Comparison of ENCODE assay signal across 8 cellular contexts in the genomic region with DNA sequence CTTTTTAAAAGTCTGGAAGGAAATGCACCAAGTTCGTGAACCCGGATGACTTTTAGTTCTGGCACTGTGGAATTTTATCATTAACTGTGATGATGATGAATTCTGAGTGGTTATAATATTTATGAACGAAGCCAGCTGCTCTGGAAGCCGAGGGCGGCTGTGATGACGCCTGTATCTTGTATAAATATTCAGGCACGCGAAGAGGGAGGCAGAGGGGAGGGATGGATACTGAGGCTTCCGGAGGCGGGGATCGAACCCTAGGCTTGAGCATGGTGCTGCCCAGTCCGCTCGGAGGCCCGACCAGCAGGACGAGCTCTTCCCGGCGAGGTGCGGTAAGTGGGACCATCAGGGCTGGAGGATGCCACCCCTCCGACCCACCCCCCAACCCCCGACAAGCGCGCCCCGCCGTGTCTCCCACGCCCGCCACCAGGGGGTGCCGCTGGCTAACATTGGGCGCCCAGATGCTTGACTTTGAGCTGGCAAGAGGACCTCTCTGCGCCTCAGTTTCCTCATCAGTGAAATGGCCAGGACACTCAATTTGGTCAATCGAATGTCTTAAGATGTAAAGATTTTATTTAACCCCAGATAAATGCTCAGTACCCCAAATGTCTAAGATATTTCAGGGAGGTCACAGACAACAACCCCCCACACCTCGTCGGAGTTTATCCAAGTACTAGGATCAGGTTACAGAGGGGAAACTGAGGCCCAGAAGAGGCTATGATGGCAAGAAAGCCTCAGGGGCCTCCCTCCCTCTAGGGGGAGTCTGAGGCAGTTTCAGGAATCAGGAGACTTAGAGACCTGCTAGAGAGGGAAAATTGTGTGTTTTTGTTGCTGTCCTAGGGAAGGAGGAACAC. TPM values are rescaled to one million over a fixed set of nuclear protein-coding genes. Genes with fewer than 3 reads are reported as not detected.
DNase-seq lines count a peak whose midpoint lies in the region; ATAC-seq and TF ChIP-seq lines count a peak whose summit lies in the region.

No MANE protein-coding gene starts in this region.

- H3K27me3 Mint-ChIP-seq in brain: peaks cover 15% of the 10 kb centered on the region

- H3K36me3 Mint-ChIP-seq in brain: no peaks in the 10 kb centered on the region

- no peaks in the 10 kb centered on the region for H3K36me3 ChIP-seq in mesenchymal stem cell (ENCODE audit: control insufficient read depth in 1 of 2, insufficient read depth in 2 of 2, low read depth in 1 of 2, low read length in 2 of 2)

- no peak overlapping the region for H4K8ac ChIP-seq in mesenchymal stem cell (ENCODE audit: low read length)

- no peak overlapping the region for H3K23ac ChIP-seq in mesenchymal stem cell (ENCODE audit: low read length in 2 of 2)

- peak overlapping the region in 1 of 2 experiments; percentile 41 for H3K4me3 ChIP-seq in mesenchymal stem cell (ENCODE audit: insufficient read depth in 1 of 2, low read depth in 1 of 2, low read length in 2 of 2)

- CTCF ChIA-PET in RWPE1 (lab: Yijun Ruan, JAX): interaction anchor here (0.5 to 1.3 kb wide), 11 partner anchors 12 to 1065 kb away, joined by 3 to 14 read pairs (median 4); partner anchors contain the start of gene TM6SF2

- H3K4ac ChIP-seq in mesenchymal stem cell (ENCODE audit: low read depth in 1 of 2, low read length in 2 of 2): peak overlapping the region in 1 of 2 experiments; percentile 5

- peak; percentile 49 for DNase-seq in SHP77 (lab: John Stamatoyannopoulos, UW)
- DNase-seq in SHP77 treated with DMSO at 0.1 percent for 48 hours (lab: John Stamatoyannopoulos, UW): no peak
- no peak for DNase-seq in RWPE1 (ENCODE audit: low spot score)
- DNase-seq in mesenchymal stem cell: peak; percentile 63
- no peak for DNase-seq in mesenteric fat pad (ENCODE audit: low spot score)
- no peak for DNase-seq in NCI-H345 treated with DMSO at 0.1 percent for 48 hours (lab: John Stamatoyannopoulos, UW; ENCODE audit: unreplicated experiment)

- peak overlapping the region in 1 of 5 experiments; percentile 47 for H3K4me3 Mint-ChIP-seq in brain

- peak overlapping the region; percentile 74 for H3K9ac ChIP-seq in mesenchymal stem cell (ENCODE audit: low read length)

- H3K18ac ChIP-seq in mesenchymal stem cell (ENCODE audit: low read depth in 1 of 2, low read length in 2 of 2): no peak overlapping the region

- POLR2A ChIA-PET in RWPE1 (lab: Yijun Ruan, JAX; ENCODE audit: low non-redundant PET): no interaction called here

- no peak overlapping the region for H2BK12ac ChIP-seq in mesenchymal stem cell (ENCODE audit: low read length in 2 of 2)

- H4K91ac ChIP-seq in mesenchymal stem cell (ENCODE audit: low read length): no peak overlapping the region

- H2BK5ac ChIP-seq in mesenchymal stem cell (ENCODE audit: low read depth, low read length, poor library complexity, severe bottlenecking): no peak overlapping the region

- H3K4me1 Mint-ChIP-seq in brain: peaks cover 26% of the 10 kb centered on the region

- no peak overlapping the region for H3K4me2 ChIP-seq in mesenchymal stem cell (ENCODE audit: low read length, poor library complexity, severe bottlenecking)

- peak overlapping the region; percentile 20 for H2BK15ac ChIP-seq in mesenchymal stem cell (ENCODE audit: low read depth, poor library complexity, severe bottlenecking)

- H2AFZ ChIP-seq in mesenchymal stem cell (ENCODE audit: low read depth, low read length): no peak overlapping the region

- H3K79me1 ChIP-seq in mesenchymal stem cell (replicated peaks; ENCODE audit: low read length, poor library complexity, severe bottlenecking): peaks cover 4% of the 10 kb centered on the region

- no peak overlapping the region for H3K14ac ChIP-seq in mesenchymal stem cell (ENCODE audit: low read length in 2 of 2)

- H3K27me3 ChIP-seq in mesenchymal stem cell (ENCODE audit: control insufficient read depth in 1 of 2, insufficient read depth in 1 of 2, low read length in 2 of 2): peaks cover 0 to 11% of the 10 kb centered on the region in 2 experiments

- TF ChIP-seq CTCF in RWPE1 (conservative IDR thresholded peaks at IDR 0.05; ENCODE audit: low read depth): peak; percentile 75
- peak; percentile 66 to 68 for TF ChIP-seq CTCF in brain (conservative IDR thresholded peaks at IDR 0.05)

- H3K27ac ChIP-seq in RWPE1 (no peak overlapping the region), mesenchymal stem cell (ENCODE audit: low read length, poor library complexity, severe bottlenecking) (no peak overlapping the region)

- ATAC-seq in GM21526 (IDR thresholded peaks at IDR 0.05; ENCODE audit: low FRiP score, unreplicated experiment): no peak

- H3K9me3 Mint-ChIP-seq in brain: no peaks in the 10 kb centered on the region

- 39% methylated on average over 21 of the region's 32 CpGs for WGBS in mesenchymal stem cell

- H2BK120ac ChIP-seq in mesenchymal stem cell (ENCODE audit: low read depth, low read length): no peak overlapping the region

- no peak overlapping the region for H2AK5ac ChIP-seq in mesenchymal stem cell (ENCODE audit: low read length, severe bottlenecking)

- H3K4me1 ChIP-seq in mesenchymal stem cell (ENCODE audit: control insufficient read depth, insufficient read depth, low read depth, low read length): peaks cover 8% of the 10 kb centered on the region

- H3K9me3 ChIP-seq in mesenchymal stem cell (ENCODE audit: control insufficient read depth, low read length): no peaks in the 10 kb centered on the region

- peak overlapping the region in 1 of 5 experiments; percentile 61 for H3K27ac Mint-ChIP-seq in brain

RNA-seq across cellular contexts. Expression of gene RAB3A, which starts 4.5 kb away (rescaled TPM):
- 184 TPM for polyA plus RNA-seq in brain (ENCODE audit: insufficient read depth, low read depth, low replicate concordance)
- 5.6 TPM for polyA plus RNA-seq in mesenchymal stem cell (2013, experiment 1 of 2)
- 5.8 TPM for polyA plus RNA-seq in mesenchymal stem cell (2013, experiment 2 of 2)
- total RNA-seq in mesenteric fat pad: 3.0 TPM

RNA-seq across cellular contexts. Expression of gene MPV17L2, which starts 15.3 kb away (rescaled TPM):
- polyA plus RNA-seq in brain (ENCODE audit: insufficient read depth, low read depth, low replicate concordance): 19.0 TPM
- 19.7 TPM for polyA plus RNA-seq in mesenchymal stem cell (2013, experiment 1 of 2)
- polyA plus RNA-seq in mesenchymal stem cell (2013, experiment 2 of 2): 20.2 TPM
- 10.7 TPM for total RNA-seq in mesenteric fat pad

RNA-seq across cellular contexts. Expression of gene PDE4C, which starts 17.9 kb away (rescaled TPM):
- polyA plus RNA-seq in brain (ENCODE audit: insufficient read depth, low read depth, low replicate concordance): 0.25 TPM
- polyA plus RNA-seq in mesenchymal stem cell (2013, experiment 1 of 2): 0.04 TPM
- polyA plus RNA-seq in mesenchymal stem cell (2013, experiment 2 of 2): not detected
- not detected for total RNA-seq in mesenteric fat pad

RNA-seq across cellular contexts. Expression of gene IFI30, which starts 34.7 kb away (rescaled TPM):
- polyA plus RNA-seq in brain (ENCODE audit: insufficient read depth, low read depth, low replicate concordance): 55.7 TPM
- polyA plus RNA-seq in mesenchymal stem cell (2013, experiment 1 of 2): 28.4 TPM
- 27.7 TPM for polyA plus RNA-seq in mesenchymal stem cell (2013, experiment 2 of 2)
- 236 TPM for total RNA-seq in mesenteric fat pad

RNA-seq across cellular contexts. Expression of gene PIK3R2, which starts 55.4 kb away (rescaled TPM):
- polyA plus RNA-seq in brain (ENCODE audit: insufficient read depth, low read depth, low replicate concordance): 30.0 TPM
- 83.2 TPM for polyA plus RNA-seq in mesenchymal stem cell (2013, experiment 1 of 2)
- 80.2 TPM for polyA plus RNA-seq in mesenchymal stem cell (2013, experiment 2 of 2)
- total RNA-seq in mesenteric fat pad: 14.8 TPM

Comparison
In these comparisons a context has a peak if more than half of its experiments do, and no peak if none do; other contexts are left out.
1. DNase-seq: peak in SHP77 (2 of 2) and mesenchymal stem cell (single experiment); none in SHP77 treated with DMSO at 0.1 percent for 48 hours (single experiment), RWPE1 (single experiment), mesenteric fat pad (single experiment) and NCI-H345 treated with DMSO at 0.1 percent for 48 hours (single experiment).